11 cellular contexts compared by ENCODE assay signal in the genomic region with DNA sequence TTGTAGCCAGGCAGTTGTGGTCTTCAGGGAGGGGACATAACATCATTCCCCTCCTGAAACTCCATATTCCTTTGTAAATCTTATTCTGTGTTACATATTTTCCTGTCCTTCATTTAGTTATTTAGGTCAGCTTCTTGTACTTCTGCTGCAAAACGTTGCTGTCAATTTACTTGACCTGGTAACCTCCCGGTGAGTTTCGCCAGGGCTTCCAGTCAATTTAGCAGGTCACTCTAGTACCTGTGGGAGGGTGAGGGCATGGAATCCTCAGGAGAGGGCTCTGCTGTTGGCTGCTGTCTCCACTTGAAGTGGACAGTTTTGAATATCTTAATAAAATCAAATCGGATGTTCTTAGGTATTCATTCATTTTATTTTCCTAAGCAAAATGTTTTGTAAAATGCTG.
"Had no signal": no experiment of that assay in that cellular context is flagged by ENCODE, and none has a peak within 500 bp of the region (broad histone marks: within the 10 kb centered on the region; RNA-seq: fewer than 3 reads in every experiment).

No MANE protein-coding gene starts in this region.

- H3K4me1 Mint-ChIP-seq: stimulated activated memory B cell treated with anti-CD40 and anti-IgM and Interleukin-4, amounts not matched to agents 10 μg/mL and 1 μg/mL and 100 μg/mL, for 72 hours had no signal

- ATAC-seq: activated T-helper 17 cell treated with anti-CD3 and anti-CD28 coated beads, Interleukin-2, amount 50 U/mL, for 72 hours; body of pancreas; esophagus mucosa; stimulated activated memory B cell treated with anti-CD40 and anti-IgM and Interleukin-4, amounts not matched to agents 10 μg/mL and 1 μg/mL and 100 μg/mL, for 72 hours; upper lobe of right lung had no signal

- H3K4me3 ChIP-seq: body of pancreas, upper lobe of right lung had no signal

- H3K4me3 Mint-ChIP-seq: activated naive CD4-positive, alpha-beta T cell treated with anti-CD3 and anti-CD28 coated beads, Interleukin-2, amount 10 ng/mL, durations not matched to agents 7 days and 5 days; activated T-helper 17 cell treated with anti-CD3 and anti-CD28 coated beads, Interleukin-2, amount 50 U/mL, for 72 hours; stimulated activated memory B cell treated with anti-CD40 and anti-IgM and Interleukin-4, amounts not matched to agents 10 μg/mL and 1 μg/mL and 100 μg/mL, for 72 hours had no signal

- H3K27me3 ChIP-seq: body of pancreas, upper lobe of right lung had no signal

- DNase-seq: activated CD4-positive, alpha-beta T cell treated with anti-CD3 and anti-CD28 coated beads, Interleukin-2, amount 50 U/mL, for 1 hour; activated naive CD4-positive, alpha-beta T cell treated with anti-CD3 and anti-CD28 coated beads, Interleukin-2, amount 10 ng/mL, durations not matched to agents 7 days and 5 days; activated T-cell treated with anti-CD3 and anti-CD28 coated beads for 4 hours; body of pancreas; glutamatergic neuron; left cardiac atrium; upper lobe of right lung had no signal

- H3K36me3 Mint-ChIP-seq: stimulated activated memory B cell treated with anti-CD40 and anti-IgM and Interleukin-4, amounts not matched to agents 10 μg/mL and 1 μg/mL and 100 μg/mL, for 72 hours had no signal

- H3K27me3 Mint-ChIP-seq: activated naive CD4-positive, alpha-beta T cell treated with anti-CD3 and anti-CD28 coated beads, Interleukin-2, amount 10 ng/mL, durations not matched to agents 7 days and 5 days; activated T-helper 17 cell treated with anti-CD3 and anti-CD28 coated beads, Interleukin-2, amount 50 U/mL, for 72 hours had no signal

- H3K9me3 ChIP-seq: body of pancreas, upper lobe of right lung had no signal

- H2AFZ ChIP-seq: parathyroid adenoma had no signal

- H3K9ac ChIP-seq: parathyroid adenoma had no signal

- H3K36me3 ChIP-seq: upper lobe of right lung had no signal

- H3K27ac Mint-ChIP-seq: activated naive CD4-positive, alpha-beta T cell treated with anti-CD3 and anti-CD28 coated beads, Interleukin-2, amount 10 ng/mL, durations not matched to agents 7 days and 5 days; activated T-helper 17 cell treated with anti-CD3 and anti-CD28 coated beads, Interleukin-2, amount 50 U/mL, for 72 hours; stimulated activated memory B cell treated with anti-CD40 and anti-IgM and Interleukin-4, amounts not matched to agents 10 μg/mL and 1 μg/mL and 100 μg/mL, for 72 hours had no signal

- H3K9me3 Mint-ChIP-seq: activated naive CD4-positive, alpha-beta T cell treated with anti-CD3 and anti-CD28 coated beads, Interleukin-2, amount 10 ng/mL, durations not matched to agents 7 days and 5 days; activated T-helper 17 cell treated with anti-CD3 and anti-CD28 coated beads, Interleukin-2, amount 50 U/mL, for 72 hours; stimulated activated memory B cell treated with anti-CD40 and anti-IgM and Interleukin-4, amounts not matched to agents 10 μg/mL and 1 μg/mL and 100 μg/mL, for 72 hours had no signal

- H3K27ac ChIP-seq: parathyroid adenoma, upper lobe of right lung had no signal
